In the genomic region with DNA sequence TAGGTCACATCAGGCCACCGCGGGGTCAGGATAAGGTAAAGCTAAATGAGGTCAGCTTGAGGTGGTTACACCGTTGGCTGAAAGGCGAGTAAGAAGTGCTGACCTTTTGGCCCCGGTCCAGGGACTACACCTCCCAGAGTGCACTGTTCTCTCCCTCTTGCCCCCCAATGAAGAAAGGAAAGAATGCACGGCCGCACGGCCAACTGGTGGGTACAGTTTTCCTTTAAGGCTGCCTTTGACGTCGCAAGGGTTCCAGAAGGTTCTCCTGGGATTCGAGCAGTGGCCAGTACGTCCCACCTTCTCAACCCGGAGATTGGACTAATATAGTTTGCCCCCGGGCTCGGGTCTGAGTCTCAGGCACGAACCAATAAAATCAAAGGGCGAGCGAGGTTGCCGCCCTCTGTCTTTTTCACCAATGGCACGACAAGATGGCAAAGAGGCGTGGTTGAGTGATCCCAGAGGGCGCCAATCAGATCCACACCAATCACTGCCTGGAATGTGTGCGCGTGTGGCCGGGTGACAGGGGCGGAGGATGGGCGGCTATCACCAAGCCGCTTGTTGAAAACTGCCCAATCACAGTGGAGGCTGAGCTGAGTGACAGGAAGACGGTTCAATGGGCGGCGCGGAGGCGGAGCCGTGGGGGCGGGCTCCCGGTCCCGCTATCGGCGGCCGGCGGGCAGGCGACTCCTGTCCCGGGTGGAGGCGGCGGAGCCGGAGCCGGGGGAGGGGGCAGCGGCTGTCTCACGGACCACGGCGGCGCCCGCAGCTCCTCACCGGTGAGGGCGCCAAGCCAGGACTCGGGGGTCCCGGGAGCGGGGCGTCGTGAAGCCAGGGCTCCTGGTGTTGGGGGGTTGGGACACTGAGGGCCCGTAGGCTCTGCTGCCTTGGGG, we compare ENCODE assay signal across 8 cellular contexts. TPM values are rescaled to one million over a fixed set of nuclear protein-coding genes. Genes with fewer than 3 reads are reported as not detected.
A peak's percentile ranks its signal among the peaks of the same experiment; 100 is the strongest.
DNase-seq lines count a peak whose midpoint lies in the region; ATAC-seq and TF ChIP-seq lines count a peak whose summit lies in the region.

Gene DNAJB5, plus strand, starts transcription at position 690 of the 890 bp plus-strand sequence. CDS start 886 bp downstream, outside the sequence.

- H3K4me1 ChIP-seq in BLaER1, result peaks cover 56% of the 10 kb centered on the region
- H3K4me1 ChIP-seq in colonic mucosa, result no peaks in the 10 kb centered on the region

- H3K27me3 ChIP-seq in BLaER1, result no peaks in the 10 kb centered on the region
- H3K27me3 ChIP-seq in colonic mucosa, result no peaks in the 10 kb centered on the region

- intact Hi-C loops in activated CD4-positive, alpha-beta T cell treated with anti-CD3 and anti-CD28 coated beads, Interleukin-2, amount 10 ng/mL, durations not matched to agents 24 days and 14 days (cut with micrococcal nuclease), result loop anchor here (1.0 to 5.0 kb wide), 5 partner anchors 27 to 287 kb away; partner anchors contain the start of gene PIGO
- intact Hi-C loops in colonic mucosa (cut with DNase I), result no loop called here

- peak within 1 kb of the TSS; percentile 73 for H3K27ac ChIP-seq in BLaER1
- peak within 1 kb of the TSS; percentile 51 for H3K27ac ChIP-seq in colonic mucosa

- H3K4me3 Mint-ChIP-seq in activated CD4-positive, alpha-beta T cell treated with anti-CD3 and anti-CD28 coated beads, Interleukin-2, amount 10 ng/mL, durations not matched to agents 24 days and 14 days, result peak within 1 kb of the TSS; percentile 86

- no peaks in the 10 kb centered on the region for H4K20me1 ChIP-seq in BLaER1

- H3K4me2 ChIP-seq in BLaER1, result peak within 1 kb of the TSS; percentile 88

- H3K4me3 ChIP-seq in BLaER1 (peak within 1 kb of the TSS; percentile 87), colonic mucosa (peak within 1 kb of the TSS; percentile 85)

- ATAC-seq in GM19324 (IDR thresholded peaks at IDR 0.05; ENCODE audit: low FRiP score, unreplicated experiment), result peak; percentile 96
- peak; percentile 89 for ATAC-seq in HG03460 (IDR thresholded peaks at IDR 0.05; ENCODE audit: unreplicated experiment)

- peaks cover 73% of the 10 kb centered on the region for H3K4me1 Mint-ChIP-seq in activated CD4-positive, alpha-beta T cell treated with anti-CD3 and anti-CD28 coated beads, Interleukin-2, amount 10 ng/mL, durations not matched to agents 24 days and 14 days

- H3K9ac ChIP-seq in BLaER1 (peak within 1 kb of the TSS; percentile 81), colonic mucosa (ENCODE audit: low read depth in 2 of 2, low read length in 2 of 2) (peak within 1 kb of the TSS; percentile 65 to 95)

- no peaks in the 10 kb centered on the region for H3K9me3 ChIP-seq in BLaER1
- H3K9me3 ChIP-seq in colonic mucosa, result no peaks in the 10 kb centered on the region

- no peaks in the 10 kb centered on the region for H3K27me3 Mint-ChIP-seq in activated CD4-positive, alpha-beta T cell treated with anti-CD3 and anti-CD28 coated beads, Interleukin-2, amount 10 ng/mL, durations not matched to agents 24 days and 14 days

- H3K9me3 Mint-ChIP-seq in activated CD4-positive, alpha-beta T cell treated with anti-CD3 and anti-CD28 coated beads, Interleukin-2, amount 10 ng/mL, durations not matched to agents 24 days and 14 days, result no peaks in the 10 kb centered on the region

- peak within 1 kb of the TSS; percentile 89 for H3K27ac Mint-ChIP-seq in activated CD4-positive, alpha-beta T cell treated with anti-CD3 and anti-CD28 coated beads, Interleukin-2, amount 10 ng/mL, durations not matched to agents 24 days and 14 days

- H3K36me3 ChIP-seq in BLaER1, result no peaks in the 10 kb centered on the region
- H3K36me3 ChIP-seq in colonic mucosa, result no peaks in the 10 kb centered on the region

- peaks cover 8% of the 10 kb centered on the region for H3K36me3 Mint-ChIP-seq in activated CD4-positive, alpha-beta T cell treated with anti-CD3 and anti-CD28 coated beads, Interleukin-2, amount 10 ng/mL, durations not matched to agents 24 days and 14 days (ENCODE audit: low read depth)

- no peak for TF ChIP-seq CTCF in colonic mucosa (IDR thresholded peaks at IDR 0.05)

- peak; percentile 94 for DNase-seq in NCI-H524 treated with DMSO at 0.1 percent for 48 hours (lab: John Stamatoyannopoulos, UW)
- peak; percentile 100 for DNase-seq in activated CD4-positive, alpha-beta T cell treated with anti-CD3 and anti-CD28 coated beads, Interleukin-2, amount 10 ng/mL, durations not matched to agents 24 days and 14 days
- peak; percentile 99 for DNase-seq in colonic mucosa
- peak; percentile 99 for DNase-seq in kidney tubule cell (ENCODE audit: low spot score)
- peak; percentile 85 to 89 for DNase-seq in stimulated activated CD4-positive, alpha-beta T cell treated with anti-CD3 and anti-CD28 coated beads, Interleukin-1b, Interleukin-23, amount 100 ng/mL, for 1 hour (ENCODE audit: low read depth in 2 of 2)

RNA-seq across cellular contexts. Expression of gene DNAJB5, which starts in this region (rescaled TPM):
- total RNA-seq in activated CD4-positive, alpha-beta T cell treated with anti-CD3 and anti-CD28 coated beads, Interleukin-2, amount 10 ng/mL, durations not matched to agents 24 days and 14 days, result 7.7 and 10.6 TPM in 2 replicates
- 1 to 10 TPM; 1.6 to 8.5 TPM for total RNA-seq in colonic mucosa

Comparison
In these comparisons a context has a peak if more than half of its experiments do, and no peak if none do; other contexts are left out.
1. Peak in every context shown above with its lines: DNase-seq, ATAC-seq, H3K4me3 ChIP-seq and H3K27ac ChIP-seq.